Comparison of ENCODE assay signal across 15 cellular contexts in genomic region chr3:164387236-164387635, GRCh38.
"Had no signal": no experiment of that assay in that cellular context is flagged by ENCODE, and none has a peak within 500 bp of the region (broad histone marks: within the 10 kb centered on the region; RNA-seq: fewer than 3 reads in every experiment).

No MANE protein-coding gene starts in this region.

- H3K36me3 ChIP-seq: MG63, SJSA1 had no signal

- H3K27ac ChIP-seq: SJSA1, SK-N-MC had no signal

- H3K4me3 ChIP-seq: MG63, SJSA1, SK-N-MC had no signal

- DNase-seq: KBM-7, MG63, NCI-H1092 treated with DMSO at 0.1 percent for 48 hours, NCI-H1436, NCI-H187, NCI-H2029, NCI-H2081 treated with DMSO at 0.1 percent for 48 hours, NCI-H2171 treated with DMSO at 0.1 percent for 48 hours, NCI-H2227 treated with DMSO at 0.1 percent for 48 hours, NCI-H526, Right ventricle myocardium superior, RPMI8226, SIG-M5 had no signal

- H3K4me1 ChIP-seq: SJSA1 had no signal

- H3K27me3 ChIP-seq: MG63, SJSA1 had no signal
